25 cellular contexts compared by ENCODE assay signal in genomic region chr3:146539315-146539714, GRCh38. TPM values are rescaled to one million over a fixed set of nuclear protein-coding genes. Genes with fewer than 3 reads are reported as not detected.
DNase-seq lines count a peak whose midpoint lies in the region; ATAC-seq and TF ChIP-seq lines count a peak whose summit lies in the region.
"Had no signal": no experiment of that assay in that cellular context is flagged by ENCODE, and none has a peak within 500 bp of the region (broad histone marks: within the 10 kb centered on the region; RNA-seq: fewer than 3 reads in every experiment).

No MANE protein-coding gene starts in this region.

- H3K79me2 ChIP-seq in KMS-11 (ENCODE audit: insufficient read depth, low read depth): peaks cover 91% of the 10 kb centered on the region

- H3K27ac Mint-ChIP-seq in activated T-helper 1 cell treated with anti-CD3 and anti-CD28 coated beads, Interleukin-12 subunit alpha, Interleukin-12 subunit beta, Interleukin-2, Interleukin-4 antibody, amounts not matched to agents 30 ng/mL and 10 ng/mL and 1 ng/mL, durations not matched to agents 14 hours and 24 hours and 36 hours: peak overlapping the region; percentile 45
- H3K27ac Mint-ChIP-seq: activated naive CD4-positive, alpha-beta T cell treated with anti-CD3 and anti-CD28 coated beads, Interleukin-2, amount 10 ng/mL, durations not matched to agents 7 days and 5 days had no signal

- intact Hi-C loops in activated T-helper 1 cell treated with anti-CD3 and anti-CD28 coated beads, Interleukin-12 subunit alpha, Interleukin-12 subunit beta, Interleukin-2, Interleukin-4 antibody, amounts not matched to agents 30 ng/mL and 10 ng/mL and 1 ng/mL, durations not matched to agents 14 hours and 24 hours and 36 hours (cut with micrococcal nuclease): no loop called here

- H3K27ac ChIP-seq in KMS-11 (peak overlapping the region; percentile 82), skeletal muscle tissue (ENCODE audit: low read depth, low read length) (peak overlapping the region; percentile 92)
- H3K27ac ChIP-seq: vagina had no signal

- H4K20me1 ChIP-seq in KMS-11 (ENCODE audit: insufficient read depth): no peaks in the 10 kb centered on the region

- no peaks in the 10 kb centered on the region for H3K9me3 ChIP-seq in skeletal muscle tissue (ENCODE audit: control insufficient read depth in 3 of 3, low read length in 3 of 3)
- H3K9me3 ChIP-seq: esophagus squamous epithelium, vagina had no signal

- H2AFZ ChIP-seq in KMS-11 (ENCODE audit: low read depth): no peak overlapping the region

- H3K4me3 ChIP-seq in KMS-11 (IDR thresholded peaks at IDR 0.05; ENCODE audit: insufficient read depth, low read depth, low read length) (no peak overlapping the region), fibroblast of villous mesenchyme (ENCODE audit: low read depth, low read length) (no peak overlapping the region), skeletal muscle tissue (ENCODE audit: low read length in 3 of 3) (no peak overlapping the region)
- H3K4me3 ChIP-seq: esophagus squamous epithelium, K562, vagina had no signal

- DNase-seq in activated T-helper 1 cell treated with anti-CD3 and anti-CD28 coated beads, Interleukin-12 subunit alpha, Interleukin-12 subunit beta, Interleukin-2, Interleukin-4 antibody, amounts not matched to agents 30 ng/mL and 10 ng/mL and 1 ng/mL, durations not matched to agents 14 hours and 24 hours and 36 hours (ENCODE audit: low spot score): no peak
- DNase-seq in fibroblast of villous mesenchyme (ENCODE audit: low read depth) (peak; percentile 63), COR-L47 (lab: John Stamatoyannopoulos, UW) (no peak), NCI-H69 (lab: John Stamatoyannopoulos, UW) (no peak)
- DNase-seq: activated CD4-positive, CD25-positive, alpha-beta regulatory T cell treated with anti-CD3 and anti-CD28 coated beads, Interleukin-2, amount 50 U/mL, for 72 hours; activated naive CD4-positive, alpha-beta T cell treated with anti-CD3 and anti-CD28 coated beads, Interleukin-2, amount 10 ng/mL, durations not matched to agents 7 days and 5 days; activated T-cell treated with anti-CD3 and anti-CD28 coated beads, Interleukin-2, amount 50 U/mL, for 72 hours; CD4-positive, alpha-beta memory T cell; cerebellar nuclear complex; effector CD8-positive, alpha-beta T cell; esophagus squamous epithelium; mammary epithelial cell; NCI-H146; NCI-H2171 treated with DMSO at 0.1 percent for 48 hours; NCI-H748 treated with DMSO at 0.1 percent for 48 hours; occipital lobe; stimulated activated CD8-positive, alpha-beta memory T cell treated with anti-CD3 and anti-CD28 coated beads, Interleukin-4, amount 100 ng/mL, for 48 hours; substantia nigra had no signal

- H3K9me3 Mint-ChIP-seq in activated T-helper 1 cell treated with anti-CD3 and anti-CD28 coated beads, Interleukin-12 subunit alpha, Interleukin-12 subunit beta, Interleukin-2, Interleukin-4 antibody, amounts not matched to agents 30 ng/mL and 10 ng/mL and 1 ng/mL, durations not matched to agents 14 hours and 24 hours and 36 hours: no peaks in the 10 kb centered on the region
- H3K9me3 Mint-ChIP-seq: activated naive CD4-positive, alpha-beta T cell treated with anti-CD3 and anti-CD28 coated beads, Interleukin-2, amount 10 ng/mL, durations not matched to agents 7 days and 5 days; activated T-cell treated with anti-CD3 and anti-CD28 coated beads, Interleukin-2, amount 50 U/mL, for 72 hours had no signal

- ATAC-seq in GM19324 (IDR thresholded peaks at IDR 0.05; ENCODE audit: low FRiP score, unreplicated experiment): no peak
- ATAC-seq: activated T-cell treated with anti-CD3 and anti-CD28 coated beads, Interleukin-2, amount 50 U/mL, for 72 hours; HCT116; K562; Right ventricle myocardium inferior had no signal

- H3K4me1 Mint-ChIP-seq in activated T-helper 1 cell treated with anti-CD3 and anti-CD28 coated beads, Interleukin-12 subunit alpha, Interleukin-12 subunit beta, Interleukin-2, Interleukin-4 antibody, amounts not matched to agents 30 ng/mL and 10 ng/mL and 1 ng/mL, durations not matched to agents 14 hours and 24 hours and 36 hours (ENCODE audit: low read depth): peaks cover 70% of the 10 kb centered on the region

- H3K27me3 ChIP-seq in KMS-11 (ENCODE audit: insufficient read depth, low read depth): no peaks in the 10 kb centered on the region
- no peaks in the 10 kb centered on the region for H3K27me3 ChIP-seq in skeletal muscle tissue (ENCODE audit: control insufficient read depth in 3 of 3, insufficient read depth in 3 of 3, low read length in 3 of 3)
- H3K27me3 ChIP-seq: esophagus squamous epithelium, vagina had no signal

- no peaks in the 10 kb centered on the region for H3K36me3 ChIP-seq in KMS-11 (ENCODE audit: insufficient read depth)
- no peaks in the 10 kb centered on the region for H3K36me3 ChIP-seq in skeletal muscle tissue (ENCODE audit: control insufficient read depth in 3 of 3, insufficient read depth in 3 of 3, low read length in 3 of 3)
- H3K36me3 ChIP-seq: esophagus squamous epithelium, vagina had no signal

- peak overlapping the region; percentile 63 for H3K4me3 Mint-ChIP-seq in activated T-helper 1 cell treated with anti-CD3 and anti-CD28 coated beads, Interleukin-12 subunit alpha, Interleukin-12 subunit beta, Interleukin-2, Interleukin-4 antibody, amounts not matched to agents 30 ng/mL and 10 ng/mL and 1 ng/mL, durations not matched to agents 14 hours and 24 hours and 36 hours
- H3K4me3 Mint-ChIP-seq: activated naive CD4-positive, alpha-beta T cell treated with anti-CD3 and anti-CD28 coated beads, Interleukin-2, amount 10 ng/mL, durations not matched to agents 7 days and 5 days; activated T-cell treated with anti-CD3 and anti-CD28 coated beads, Interleukin-2, amount 50 U/mL, for 72 hours had no signal

- H3K36me3 Mint-ChIP-seq in activated T-helper 1 cell treated with anti-CD3 and anti-CD28 coated beads, Interleukin-12 subunit alpha, Interleukin-12 subunit beta, Interleukin-2, Interleukin-4 antibody, amounts not matched to agents 30 ng/mL and 10 ng/mL and 1 ng/mL, durations not matched to agents 14 hours and 24 hours and 36 hours (ENCODE audit: low read depth): peaks cover 47% of the 10 kb centered on the region

- H3K4me1 ChIP-seq in KMS-11 (ENCODE audit: low read depth, poor library complexity, severe bottlenecking) (peaks cover 61% of the 10 kb centered on the region), skeletal muscle tissue (ENCODE audit: control insufficient read depth in 3 of 3, insufficient read depth in 3 of 3, low read length in 3 of 3) (peaks cover 0 to 7% (median 4%) of the 10 kb centered on the region in 3 donors)

- H3K9ac ChIP-seq in KMS-11 (no peak overlapping the region), skeletal muscle tissue (ENCODE audit: low read depth in 1 of 3, low read length in 3 of 3) (no peak overlapping the region)

- peak overlapping the region; percentile 97 for H3K4me2 ChIP-seq in KMS-11

- TF ChIP-seq CTCF in KMS-11 (conservative IDR thresholded peaks at IDR 0.05; ENCODE audit: low read depth, low read length) (no peak), fibroblast of villous mesenchyme (IDR thresholded peaks at IDR 0.05; ENCODE audit: insufficient read depth, low read depth, low read length) (no peak)

- no peaks in the 10 kb centered on the region for H3K27me3 Mint-ChIP-seq in activated T-helper 1 cell treated with anti-CD3 and anti-CD28 coated beads, Interleukin-12 subunit alpha, Interleukin-12 subunit beta, Interleukin-2, Interleukin-4 antibody, amounts not matched to agents 30 ng/mL and 10 ng/mL and 1 ng/mL, durations not matched to agents 14 hours and 24 hours and 36 hours (ENCODE audit: insufficient read depth)
- H3K27me3 Mint-ChIP-seq: activated naive CD4-positive, alpha-beta T cell treated with anti-CD3 and anti-CD28 coated beads, Interleukin-2, amount 10 ng/mL, durations not matched to agents 7 days and 5 days; CD4-positive, alpha-beta memory T cell had no signal

RNA-seq across cellular contexts. Expression of gene PLSCR1, which starts 5.1 kb away (rescaled TPM):
- total RNA-seq in activated T-helper 1 cell treated with anti-CD3 and anti-CD28 coated beads, Interleukin-12 subunit alpha, Interleukin-12 subunit beta, Interleukin-2, Interleukin-4 antibody, amounts not matched to agents 30 ng/mL and 10 ng/mL and 1 ng/mL, durations not matched to agents 14 hours and 24 hours and 36 hours: 98.9 and 101 TPM in 2 replicates
- total RNA-seq in fibroblast of villous mesenchyme (32.2 and 34.5 TPM in 2 replicates), skeletal muscle tissue (12.0 TPM)
